8 cellular contexts compared by ENCODE assay signal in genomic region chr21:9246481-9247289, GRCh38.
DNase-seq lines count a peak whose midpoint lies in the region; ATAC-seq, FAIRE-seq and TF ChIP-seq lines count a peak whose summit lies in the region.
"Not testable (repeated sequence)": the region's sequence is repeated elsewhere in the genome, so short reads cannot be mapped to it uniquely, and the experiment has no call there.

No MANE protein-coding gene starts in this region.

- not testable (repeated sequence) for H3K27me3 Mint-ChIP-seq in activated T-cell treated with anti-CD3 and anti-CD28 coated beads, Interleukin-2, amount 50 U/mL, for 72 hours (ENCODE audit: low read depth)

- CTCF ChIA-PET in A549 (lab: Yijun Ruan, JAX), result not testable (repeated sequence)

- ATAC-seq in A549, result peak; percentile 65 to 78
- ATAC-seq in GM19397 (IDR thresholded peaks at IDR 0.05; ENCODE audit: unreplicated experiment), result peak; percentile 41
- ATAC-seq in HG02852 (IDR thresholded peaks at IDR 0.05; ENCODE audit: unreplicated experiment), result peak; percentile 43
- peak; percentile 17 to 40 for ATAC-seq in activated T-cell treated with anti-CD3 and anti-CD28 coated beads, Interleukin-2, amount 50 U/mL, for 72 hours (replicated peaks in 1 of 2)
- peak; percentile 75 for ATAC-seq in gastrocnemius medialis

- not testable (repeated sequence) for H3K27me3 ChIP-seq in gastrocnemius medialis

- H3K4me1 Mint-ChIP-seq in activated T-cell treated with anti-CD3 and anti-CD28 coated beads, Interleukin-2, amount 50 U/mL, for 72 hours (ENCODE audit: low read depth), result not testable (repeated sequence)

- not testable (repeated sequence) for DNase-seq in A549 (ENCODE audit: low read depth in 1 of 2, low spot score in 1 of 2); activated T-cell treated with anti-CD3 and anti-CD28 coated beads, Interleukin-2, amount 50 U/mL, for 72 hours; gastrocnemius medialis
- DNase-seq in KBM-7, result peak; percentile 0
- peak; percentile 4 for DNase-seq in fibroblast of the aortic adventitia (ENCODE audit: low read depth)
- DNase-seq in lower leg skin (ENCODE audit: low spot score in 2 of 2), result peak; percentile 11 to 84

- H3K27ac ChIP-seq in A549, gastrocnemius medialis: not testable (repeated sequence)

- peaks cover 10% of the 10 kb centered on the region; the same call in 2 of the 3 replicates for H3K9me3 ChIP-seq in A549
- peaks cover 5 to 12% (median 6%) of the 10 kb centered on the region in 3 donors for H3K9me3 ChIP-seq in gastrocnemius medialis

- H3K36me3 Mint-ChIP-seq in activated T-cell treated with anti-CD3 and anti-CD28 coated beads, Interleukin-2, amount 50 U/mL, for 72 hours (ENCODE audit: insufficient read depth in 2 of 2), result peaks cover 22 to 28% of the 10 kb centered on the region in 2 donors

- not testable (repeated sequence) for FAIRE-seq in A549 (lab: Jason Lieb, UNC)

- H3K4me2 ChIP-seq in A549, result not testable (repeated sequence)

- peaks cover 24 to 25% of the 10 kb centered on the region in 2 donors for H3K9me3 Mint-ChIP-seq in activated T-cell treated with anti-CD3 and anti-CD28 coated beads, Interleukin-2, amount 50 U/mL, for 72 hours

- not testable (repeated sequence) for TF ChIP-seq RAD21 in A549 (conservative IDR thresholded peaks at IDR 0.05 in 1 of 2, IDR thresholded peaks at IDR 0.05 in 1 of 2)

- H3K27ac Mint-ChIP-seq in activated T-cell treated with anti-CD3 and anti-CD28 coated beads, Interleukin-2, amount 50 U/mL, for 72 hours, result not testable (repeated sequence)

- POLR2A ChIA-PET in A549 (lab: Yijun Ruan, JAX), result not testable (repeated sequence)

- WGBS in A549 (ENCODE audit: missing lambda C conversion rate), result under 1% methylated on average over 3 of the region's 3 CpGs
- 46 to 53% methylated on average over 3 of the region's 3 CpGs for WGBS in lower leg skin, 2 donors

- not testable (repeated sequence) for H3K36me3 ChIP-seq in gastrocnemius medialis

- in situ Hi-C loops in KBM-7 (cut with MboI; ENCODE audit: low pct_unique_long_range_greater_than_20kb, low sequenced_read_pairs); gastrocnemius medialis (cut with MboI; ENCODE audit: low sequenced_read_pairs in 4 of 4): not testable (repeated sequence)

- TF ChIP-seq CTCF in A549 (IDR thresholded peaks at IDR 0.05); fibroblast of the aortic adventitia (IDR thresholded peaks at IDR 0.05; ENCODE audit: insufficient read depth, low read length); lower leg skin (IDR thresholded peaks at IDR 0.05); gastrocnemius medialis (IDR thresholded peaks at IDR 0.05 in 4 of 5, conservative IDR thresholded peaks at IDR 0.05 in 1 of 5): not testable (repeated sequence)

- TF ChIP-seq POLR2A in A549 (IDR thresholded peaks at IDR 0.05; ENCODE audit: low read length); lower leg skin (IDR thresholded peaks at IDR 0.05); gastrocnemius medialis (IDR thresholded peaks at IDR 0.05): not testable (repeated sequence)

- intact Hi-C loops in lower leg skin (cut with DNase I; ENCODE audit: low total_unique reads); gastrocnemius medialis (cut with DNase I; ENCODE audit: low total_unique reads): not testable (repeated sequence)

- H3K4me1 ChIP-seq in A549, gastrocnemius medialis: not testable (repeated sequence)

- H3K4me3 ChIP-seq in A549; fibroblast of the aortic adventitia (ENCODE audit: low read depth, low read length); lower leg skin (ENCODE audit: low read depth, poor library complexity, severe bottlenecking); gastrocnemius medialis: not testable (repeated sequence)

- not testable (repeated sequence) for TF ChIP-seq EP300 in A549 (IDR thresholded peaks at IDR 0.05)

- not testable (repeated sequence) for H3K4me3 Mint-ChIP-seq in activated T-cell treated with anti-CD3 and anti-CD28 coated beads, Interleukin-2, amount 50 U/mL, for 72 hours
